In genomic region chr11:120052196-120052775, GRCh38 we compare ENCODE assay signal across 17 cellular contexts.
"Had no signal": no experiment of that assay in that cellular context is flagged by ENCODE, and none has a peak within 500 bp of the region (broad histone marks: within the 10 kb centered on the region; RNA-seq: fewer than 3 reads in every experiment).

No MANE protein-coding gene starts in this region.

- H3K4me3 ChIP-seq: gastrocnemius medialis, heart right ventricle, lung, right atrium auricular region had no signal

- H3K36me3 ChIP-seq: gastrocnemius medialis, heart right ventricle, right atrium auricular region had no signal

- H3K4me1 ChIP-seq: gastrocnemius medialis, heart right ventricle, parathyroid adenoma, right atrium auricular region had no signal

- DNase-seq: effector CD8-positive, alpha-beta T cell; gastrocnemius medialis; heart right ventricle; kidney; left cardiac atrium; left ventricle myocardium superior; mesenchymal stem cell; naive B cell; occipital lobe; small intestine; stimulated activated CD4-positive, alpha-beta T cell treated with anti-CD3 and anti-CD28 coated beads, Interleukin-12 subunit alpha, Interleukin-12 subunit beta, amount 100 ng/mL, for 4 hours; stimulated activated naive CD4-positive, alpha-beta T cell treated with Interleukin-2 at 50 U/mL for 16 hours; trophoblast cell had no signal

- H3K27ac ChIP-seq: gastrocnemius medialis, heart right ventricle, parathyroid adenoma, right atrium auricular region had no signal

- ATAC-seq: esophagus mucosa, gastrocnemius medialis, heart right ventricle, left cardiac atrium, left ventricle myocardium superior had no signal

- H3K27me3 ChIP-seq: right atrium auricular region had no signal
